In genomic region chr15:89837830-89838178, GRCh38 we compare ENCODE assay signal across 17 cellular contexts. TPM values are rescaled to one million over a fixed set of nuclear protein-coding genes. Genes with fewer than 3 reads are reported as not detected.
DNase-seq lines count a peak whose midpoint lies in the region; ATAC-seq, FAIRE-seq and TF ChIP-seq lines count a peak whose summit lies in the region.
"Had no signal": no experiment of that assay in that cellular context is flagged by ENCODE, and none has a peak within 500 bp of the region (broad histone marks: within the 10 kb centered on the region; RNA-seq: fewer than 3 reads in every experiment).

No MANE protein-coding gene starts in this region.

- DNase-seq in GM23248 = no peak
- no peak for DNase-seq in body of pancreas
- DNase-seq in keratinocyte (ENCODE audit: low read depth, low spot score) = no peak
- DNase-seq in smooth muscle cell (lab: John Stamatoyannopoulos, UW; ENCODE audit: unreplicated experiment) = no peak
- no peak for DNase-seq in immature natural killer cell
- DNase-seq in cerebellum (ENCODE audit: low spot score) = no peak
- DNase-seq in NCI-H524 (lab: John Stamatoyannopoulos, UW) = no peak
- DNase-seq: activated CD4-positive, alpha-beta T cell treated with anti-CD3 and anti-CD28 coated beads for 36 hours; mesendoderm; NCI-H1105; NCI-H446; stimulated activated CD4-positive, alpha-beta T cell treated with anti-CD3 and anti-CD28 coated beads, Interleukin-1b, Interleukin-23, amount 100 ng/mL, for 48 hours had no signal

- intact Hi-C loops in body of pancreas (cut with DNase I) = no loop called here

- H3K9ac ChIP-seq in GM23248 (peak overlapping the region; percentile 83), keratinocyte (ENCODE audit: control insufficient read depth, extremely low read depth, insufficient read depth, low read length) (no peak overlapping the region), smooth muscle cell (ENCODE audit: low read depth) (peak overlapping the region; percentile 71)
- H3K9ac ChIP-seq: parathyroid adenoma had no signal

- H3K9me3 ChIP-seq in GM23248 (ENCODE audit: low read depth) (no peaks in the 10 kb centered on the region), body of pancreas (no peaks in the 10 kb centered on the region), keratinocyte (ENCODE audit: control insufficient read depth, low read depth, low read length) (no peaks in the 10 kb centered on the region), smooth muscle cell (replicated peaks; ENCODE audit: low read depth) (no peaks in the 10 kb centered on the region)

- peak; percentile 15 for ATAC-seq in body of pancreas
- ATAC-seq in HG02571 (IDR thresholded peaks at IDR 0.05; ENCODE audit: unreplicated experiment) = no peak
- ATAC-seq: activated CD4-positive, alpha-beta T cell treated with anti-CD3 and anti-CD28 coated beads for 36 hours had no signal

- H3K27ac Mint-ChIP-seq in immature natural killer cell = peak overlapping the region in 3 of 6 donors; percentile 45 to 70 (median 56)
- H3K27ac Mint-ChIP-seq: activated CD4-positive, alpha-beta T cell treated with anti-CD3 and anti-CD28 coated beads for 36 hours; activated T-helper 1 cell treated with anti-CD3 and anti-CD28 coated beads, Interleukin-12 subunit alpha, Interleukin-12 subunit beta, Interleukin-2, Interleukin-4 antibody, amounts not matched to agents 30 ng/mL and 10 ng/mL and 1 ng/mL, durations not matched to agents 14 hours and 24 hours and 36 hours; T-helper 1 cell treated with Interleukin-12 subunit alpha and Interleukin-12 subunit beta and Interleukin-4 antibody, amounts not matched to agents 30 μg/mL and 1 μg/mL, for 36 hours had no signal

- H4K20me1 ChIP-seq in GM23248 (ENCODE audit: insufficient read depth) (no peaks in the 10 kb centered on the region), keratinocyte (ENCODE audit: control insufficient read depth, extremely low read depth, insufficient read depth, low read length) (no peaks in the 10 kb centered on the region), smooth muscle cell (ENCODE audit: low read depth) (no peaks in the 10 kb centered on the region)

- peaks cover 0 to 4% (median 0%) of the 10 kb centered on the region in 3 donors for H3K27me3 Mint-ChIP-seq in immature natural killer cell (ENCODE audit: low read depth in 3 of 3)
- H3K27me3 Mint-ChIP-seq: activated CD4-positive, alpha-beta T cell treated with anti-CD3 and anti-CD28 coated beads for 36 hours had no signal

- H3K4me2 ChIP-seq in GM23248 (ENCODE audit: unreplicated experiment) (peak overlapping the region; percentile 84), keratinocyte (ENCODE audit: control insufficient read depth, extremely low read depth, insufficient read depth, low read depth, low read length) (no peak overlapping the region), smooth muscle cell (peak overlapping the region; percentile 82)

- H3K79me2 ChIP-seq in GM23248 (ENCODE audit: insufficient read depth) (peaks cover 62% of the 10 kb centered on the region), keratinocyte (ENCODE audit: control insufficient read depth, insufficient read depth, low read length) (no peaks in the 10 kb centered on the region), smooth muscle cell (ENCODE audit: low read depth) (no peaks in the 10 kb centered on the region)
- H3K79me2 ChIP-seq: parathyroid adenoma had no signal

- no peaks in the 10 kb centered on the region for H3K9me2 ChIP-seq in GM23248 (ENCODE audit: insufficient read depth)

- peaks cover 34% of the 10 kb centered on the region for H3K4me1 ChIP-seq in GM23248 (ENCODE audit: insufficient read depth)
- peaks cover 21% of the 10 kb centered on the region for H3K4me1 ChIP-seq in body of pancreas
- peaks cover 37% of the 10 kb centered on the region for H3K4me1 ChIP-seq in keratinocyte (ENCODE audit: control insufficient read depth, extremely low read depth, insufficient read depth, low read length)
- peaks cover 3% of the 10 kb centered on the region for H3K4me1 ChIP-seq in smooth muscle cell (ENCODE audit: low read depth)
- H3K4me1 ChIP-seq: parathyroid adenoma had no signal

- peak; percentile 23 for FAIRE-seq in keratinocyte (lab: Jason Lieb, UNC)
- FAIRE-seq: GM12891 had no signal

- TF ChIP-seq CTCF in body of pancreas (IDR thresholded peaks at IDR 0.05) (no peak), keratinocyte (optimal IDR thresholded peaks at IDR 0.05 in 1 of 3, IDR thresholded peaks at IDR 0.05 in 1 of 3, conservative IDR thresholded peaks at IDR 0.05 in 1 of 3; ENCODE audit: extremely low read depth in 1 of 3, insufficient read depth in 2 of 3, low read length in 3 of 3) (no peak), smooth muscle cell (IDR thresholded peaks at IDR 0.05; ENCODE audit: borderline replicate concordance, insufficient read depth, poor library complexity, severe bottlenecking) (no peak)

- H2AFZ ChIP-seq in GM23248 (no peak overlapping the region), keratinocyte (ENCODE audit: control insufficient read depth, low read length) (no peak overlapping the region), smooth muscle cell (ENCODE audit: low read depth) (no peak overlapping the region)
- H2AFZ ChIP-seq: parathyroid adenoma had no signal

- H3K4me3 ChIP-seq in GM23248 = no peak overlapping the region
- H3K4me3 ChIP-seq in body of pancreas = no peak overlapping the region
- H3K4me3 ChIP-seq in keratinocyte (ENCODE audit: control insufficient read depth in 2 of 3, extremely low read depth in 1 of 3, insufficient read depth in 2 of 3, low read depth in 1 of 3, low read length in 3 of 3) = no peak overlapping the region
- no peak overlapping the region for H3K4me3 ChIP-seq in smooth muscle cell

- 24 to 26% methylated on average over 3 of the region's 3 CpGs for WGBS in GM23248 (ENCODE audit: low coverage in 1 of 2, low lambda C conversion rate in 2 of 2, missing lambda C conversion rate in 2 of 2), 2 experiments
- WGBS in body of pancreas, 2 donors = 35 to 40% methylated on average over 3 of the region's 3 CpGs
- WGBS in smooth muscle cell (ENCODE audit: low lambda C conversion rate) = 49% methylated on average over 3 of the region's 3 CpGs

- H3F3A ChIP-seq in GM23248 (ENCODE audit: insufficient read depth) = peaks cover 35% of the 10 kb centered on the region
- H3F3A ChIP-seq in smooth muscle cell (ENCODE audit: low read depth) = peaks cover 35% of the 10 kb centered on the region

- no peaks in the 10 kb centered on the region for H3K9me3 Mint-ChIP-seq in immature natural killer cell
- H3K9me3 Mint-ChIP-seq: activated T-helper 1 cell treated with anti-CD3 and anti-CD28 coated beads, Interleukin-12 subunit alpha, Interleukin-12 subunit beta, Interleukin-2, Interleukin-4 antibody, amounts not matched to agents 30 ng/mL and 10 ng/mL and 1 ng/mL, durations not matched to agents 14 hours and 24 hours and 36 hours; T-helper 1 cell treated with Interleukin-12 subunit alpha and Interleukin-12 subunit beta and Interleukin-4 antibody, amounts not matched to agents 30 μg/mL and 1 μg/mL, for 36 hours had no signal

- no peaks in the 10 kb centered on the region for H3K27me3 ChIP-seq in GM23248 (replicated peaks; ENCODE audit: insufficient read depth)
- no peaks in the 10 kb centered on the region for H3K27me3 ChIP-seq in body of pancreas
- H3K27me3 ChIP-seq in keratinocyte (ENCODE audit: control insufficient read depth, extremely low read depth, insufficient read depth, low read length) = no peaks in the 10 kb centered on the region
- H3K27me3 ChIP-seq in smooth muscle cell (ENCODE audit: low read depth) = no peaks in the 10 kb centered on the region

- no peak overlapping the region for H3K4me3 Mint-ChIP-seq in immature natural killer cell
- H3K4me3 Mint-ChIP-seq: activated CD4-positive, alpha-beta T cell treated with anti-CD3 and anti-CD28 coated beads for 36 hours; activated T-helper 1 cell treated with anti-CD3 and anti-CD28 coated beads, Interleukin-12 subunit alpha, Interleukin-12 subunit beta, Interleukin-2, Interleukin-4 antibody, amounts not matched to agents 30 ng/mL and 10 ng/mL and 1 ng/mL, durations not matched to agents 14 hours and 24 hours and 36 hours; T-helper 1 cell treated with Interleukin-12 subunit alpha and Interleukin-12 subunit beta and Interleukin-4 antibody, amounts not matched to agents 30 μg/mL and 1 μg/mL, for 36 hours had no signal

- dilution Hi-C loops in keratinocyte (cut with MboI; ENCODE audit: extremely low pct_ligation_motif_present, low sequenced_read_pairs) = no loop called here

- H3K36me3 Mint-ChIP-seq in immature natural killer cell = peaks cover 13 to 56% (median 28%) of the 10 kb centered on the region in 3 donors

- H3K36me3 ChIP-seq in GM23248 (ENCODE audit: low read depth) (peaks cover 14% of the 10 kb centered on the region; the same call in 1 of the 2 replicates), body of pancreas (replicated peaks in 1 of 2; ENCODE audit: insufficient read depth in 1 of 2, low read depth in 2 of 2) (peaks cover 0 to 15% of the 10 kb centered on the region in 2 donors), keratinocyte (ENCODE audit: control insufficient read depth in 2 of 2, extremely low read depth in 1 of 2, insufficient read depth in 2 of 2, low read length in 2 of 2) (peaks cover 20 to 27% of the 10 kb centered on the region in 2 experiments), smooth muscle cell (ENCODE audit: low read depth) (no peaks in the 10 kb centered on the region)

- peaks cover 7 to 10% of the 10 kb centered on the region in 2 donors for H3K4me1 Mint-ChIP-seq in immature natural killer cell

- no peak for TF ChIP-seq POLR2A in body of pancreas (IDR thresholded peaks at IDR 0.05)

- in situ Hi-C loops in GM23248 (cut with MboI) = no loop called here

- H3K9me1 ChIP-seq in keratinocyte (ENCODE audit: control insufficient read depth, extremely low read depth, insufficient read depth, low read length) = no peaks in the 10 kb centered on the region

- H3K27ac ChIP-seq in GM23248 (peak overlapping the region; percentile 96), body of pancreas (peak overlapping the region; percentile 44 to 84 (median 72)), keratinocyte (ENCODE audit: control insufficient read depth, insufficient read depth, low read length) (peak overlapping the region; percentile 90), smooth muscle cell (ENCODE audit: low read depth) (peak overlapping the region; percentile 96)
- H3K27ac ChIP-seq: parathyroid adenoma had no signal

RNA-seq across cellular contexts. Expression of gene ANPEP, which starts 23.2 kb away (rescaled TPM):
- 464 and 467 TPM in 2 replicates for total RNA-seq in GM23248 (2014; rRNA removed; shearing (Covaris generic))
- polyA plus RNA-seq in GM23248 (2016; fragmentation: Nextera tagmentation; extraction: Ambion mirVana) (568 and 585 TPM in 2 replicates), keratinocyte (0.59 to 5.2 TPM (median 1.00 TPM) in 3 replicates), smooth muscle cell (16.0 and 17.6 TPM in 2 replicates), immature natural killer cell (1 to 10 TPM in 1 of 3 donors, under 1 TPM in 2; 0.42 to 4.3 (median 0.59) TPM)
- total RNA-seq in body of pancreas (100 to 1,000 TPM; 361 to 733 TPM), smooth muscle cell (11.6 and 12.9 TPM in 2 replicates), cerebellum (2.3 TPM)
- 0.37 TPM for polyA plus RNA-seq in keratinocyte (2011; ENCODE audit: low read depth)
- 0.44 and 0.65 TPM in 2 replicates for polyA plus RNA-seq in keratinocyte (2011; cell fraction: cytosol; rRNA removed)
- polyA plus RNA-seq in keratinocyte (2011; cell fraction: nucleus; rRNA removed) = 2.4 and 2.7 TPM in 2 replicates
- polyA plus RNA-seq in keratinocyte (2012; ENCODE audit: low replicate concordance) = 0.20 and 3.4 TPM in 2 replicates
- 2.0 to 11.6 TPM (median 2.6 TPM) in 3 replicates for polyA minus RNA-seq in keratinocyte
- 3.5 TPM for polyA minus RNA-seq in keratinocyte (2011; cell fraction: cytosol; rRNA and poly(A)+ RNA removed)
- polyA minus RNA-seq in keratinocyte (2011; cell fraction: nucleus; rRNA and poly(A)+ RNA removed) = 1.8 and 1.9 TPM in 2 replicates

RNA-seq across cellular contexts. Expression of gene AP3S2, which starts 56.0 kb away (rescaled TPM):
- total RNA-seq in GM23248 (2014; rRNA removed; shearing (Covaris generic)) = 78.7 and 85.0 TPM in 2 replicates
- 23.7 and 27.0 TPM in 2 replicates for polyA plus RNA-seq in GM23248 (2016; fragmentation: Nextera tagmentation; extraction: Ambion mirVana)
- 10 to 100 TPM; 32.3 to 57.6 TPM for total RNA-seq in body of pancreas
- polyA plus RNA-seq in keratinocyte = 22.9 to 39.2 TPM (median 34.6 TPM) in 3 replicates
- 27.6 TPM for polyA plus RNA-seq in keratinocyte (2011; ENCODE audit: low read depth)
- polyA plus RNA-seq in keratinocyte (2011; cell fraction: cytosol; rRNA removed) = 23.1 and 30.5 TPM in 2 replicates
- 18.4 and 19.9 TPM in 2 replicates for polyA plus RNA-seq in keratinocyte (2011; cell fraction: nucleus; rRNA removed)
- 22.9 and 30.3 TPM in 2 replicates for polyA plus RNA-seq in keratinocyte (2012; ENCODE audit: low replicate concordance)
- polyA minus RNA-seq in keratinocyte = 15.8 to 64.5 TPM (median 41.5 TPM) in 3 replicates
- 22.1 TPM for polyA minus RNA-seq in keratinocyte (2011; cell fraction: cytosol; rRNA and poly(A)+ RNA removed)
- 21.5 and 39.3 TPM in 2 replicates for polyA minus RNA-seq in keratinocyte (2011; cell fraction: nucleus; rRNA and poly(A)+ RNA removed)
- 54.7 and 55.8 TPM in 2 replicates for total RNA-seq in smooth muscle cell
- 9.4 and 19.1 TPM in 2 replicates for polyA plus RNA-seq in smooth muscle cell
- 10 to 100 TPM; 23.7 to 38.5 (median 32.2) TPM for polyA plus RNA-seq in immature natural killer cell
- 45.7 TPM for total RNA-seq in cerebellum

Comparison
In these comparisons a context has a peak if more than half of its experiments do, and no peak if none do; other contexts are left out.
1. RNA of gene ANPEP, which starts 23.2 kb away (total RNA-seq): 361 to 733 TPM in body of pancreas and 464 to 467 TPM in GM23248; 11.6 to 12.9 TPM in smooth muscle cell and 2.3 TPM in cerebellum (single experiment); every median in the first group is over 10 times any median in the second.
2. Peak in every context shown above with its lines, with median percentiles within 50 percentile points of each other: H3K27ac ChIP-seq.